8 cellular contexts compared by ENCODE assay signal in genomic region chr11:67429038-67429668, GRCh38. TPM values are rescaled to one million over a fixed set of nuclear protein-coding genes. Genes with fewer than 3 reads are reported as not detected.
DNase-seq lines count a peak whose midpoint lies in the region; ATAC-seq and TF ChIP-seq lines count a peak whose summit lies in the region.

No MANE protein-coding gene starts in this region.

- no peak for TF ChIP-seq POLR2A in sigmoid colon (IDR thresholded peaks at IDR 0.05)

- POLR2A ChIA-PET in T-cell (lab: Charles Lee), result interaction anchor here in 1 of 2 donors (0.6 kb wide), 3 partner anchors 10 to 195 kb away, joined by 3 to 4 read pairs (median 3); no protein-coding TSS in a partner anchor

- H3K4me1 ChIP-seq in sigmoid colon, result peaks cover 0 to 19% (median 18%) of the 10 kb centered on the region in 4 donors

- H3K4me1 Mint-ChIP-seq in T-cell, result peaks cover 53 to 67% (median 54%) of the 10 kb centered on the region in 3 donors

- no peak for ATAC-seq in T-cell (replicated peaks in 1 of 4)
- no peak for ATAC-seq in HG02759 (IDR thresholded peaks at IDR 0.05; ENCODE audit: unreplicated experiment)
- no peak for ATAC-seq in HG03196 (IDR thresholded peaks at IDR 0.05; ENCODE audit: unreplicated experiment)

- no peaks in the 10 kb centered on the region for H3K27me3 ChIP-seq in sigmoid colon

- peak overlapping the region; percentile 85 to 98 for H3K27ac Mint-ChIP-seq in T-cell

- CTCF ChIA-PET in T-cell (lab: Charles Lee), result interaction anchor here (0.6 to 2.7 kb wide), 5 partner anchors 8 to 1455 kb away, joined by 3 to 9 read pairs (median 7); partner anchors contain the start of genes PPP1CA (in 1 of the 2) and PTPRCAP (in 1 of the 2)

- no peak for TF ChIP-seq EP300 in sigmoid colon (IDR thresholded peaks at IDR 0.05)

- H3K36me3 Mint-ChIP-seq in T-cell, result peaks cover 9% of the 10 kb centered on the region

- peak overlapping the region; percentile 94 to 98 (median 97) for H3K4me3 Mint-ChIP-seq in T-cell

- no peaks in the 10 kb centered on the region for H3K9me3 ChIP-seq in sigmoid colon

- 29 to 47% methylated on average over 12 of the region's 12 CpGs for WGBS in sigmoid colon, 2 donors

- DNase-seq in T-cell (peak in 1 of 34 experiments; percentile 2), fibroblast of pulmonary artery (ENCODE audit: low read depth) (no peak), sigmoid colon (no peak), COR-L47 (lab: John Stamatoyannopoulos, UW) (no peak), islet precursor cell (no peak)

- no peaks in the 10 kb centered on the region for H3K9me3 Mint-ChIP-seq in T-cell

- intact Hi-C loops in sigmoid colon (cut with DNase I), result loop anchor here (5.0 kb wide), 1 partner anchor 78 kb away; the partner anchor contains the start of genes CDK2AP2 and PITPNM1

- H3K27ac ChIP-seq in sigmoid colon, result peak overlapping the region; percentile 87 to 92 (median 90)

- no peaks in the 10 kb centered on the region for H3K27me3 Mint-ChIP-seq in T-cell

- TF ChIP-seq CTCF in GM12875 (IDR thresholded peaks at IDR 0.05; ENCODE audit: borderline replicate concordance, insufficient read depth, low read depth, low read length) (no peak), fibroblast of pulmonary artery (IDR thresholded peaks at IDR 0.05; ENCODE audit: low read length, missing control alignments) (no peak), sigmoid colon (IDR thresholded peaks at IDR 0.05) (no peak)

- H3K4me3 ChIP-seq in GM12875 (ENCODE audit: low read depth, low read length) (peak overlapping the region; percentile 97), fibroblast of pulmonary artery (replicated peaks; ENCODE audit: low read depth, low read length) (peak overlapping the region; percentile 98), sigmoid colon (peak overlapping the region; percentile 66 to 91 (median 72))

- peaks cover 17 to 49% (median 28%) of the 10 kb centered on the region in 4 donors for H3K36me3 ChIP-seq in sigmoid colon

RNA-seq across cellular contexts. Expression of gene RPS6KB2, which starts 0.9 kb away (rescaled TPM):
- 10 to 100 TPM; 60.3 to 88.0 (median 81.9) TPM for total RNA-seq in T-cell
- 10 to 100 TPM; 27.1 to 70.2 (median 35.2) TPM for total RNA-seq in sigmoid colon
- 10 to 100 TPM; 55.9 to 67.9 (median 62.0) TPM for polyA plus RNA-seq in sigmoid colon

RNA-seq across cellular contexts. Expression of gene PTPRCAP, which starts 8.3 kb away (rescaled TPM):
- total RNA-seq in T-cell, result 100 to 1,000 TPM; 192 to 282 (median 256) TPM
- total RNA-seq in sigmoid colon, result 1 to 10 TPM in 3 of 4 donors, under 1 TPM in 1; 0.71 to 3.7 (median 2.1) TPM
- polyA plus RNA-seq in sigmoid colon, result 100 to 1,000 TPM in 1 of 3 donors, 1 to 10 TPM in 2; 2.4 to 129 (median 2.8) TPM

RNA-seq across cellular contexts. Expression of gene CARNS1, which starts 13.7 kb away (rescaled TPM):
- 10 to 100 TPM in 2 of 5 donors, 1 to 10 TPM in 3; 5.5 to 19.1 (median 9.8) TPM for total RNA-seq in T-cell
- total RNA-seq in sigmoid colon, result under 1 TPM; 0.16 to 0.68 (median 0.46) TPM
- under 1 TPM in 1 of 3 donors, not detected in 2; 0.83 TPM for polyA plus RNA-seq in sigmoid colon

RNA-seq across cellular contexts. Expression of gene CORO1B, which starts 14.1 kb away (rescaled TPM):
- total RNA-seq in T-cell (10 to 100 TPM; 23.0 to 39.4 (median 30.4) TPM), sigmoid colon (10 to 100 TPM; 42.9 to 52.9 (median 46.1) TPM)
- 100 to 1,000 TPM; 150 to 190 (median 166) TPM for polyA plus RNA-seq in sigmoid colon

RNA-seq across cellular contexts. Expression of gene GPR152, which starts 23.4 kb away (rescaled TPM):
- total RNA-seq in T-cell, result under 1 TPM in 1 of 5 donors, not detected in 4; 0.19 TPM
- total RNA-seq in sigmoid colon, result not detected
- polyA plus RNA-seq in sigmoid colon, result not detected

Comparison
In these comparisons a context has a peak if more than half of its experiments do, and no peak if none do; other contexts are left out.
1. RNA of gene PTPRCAP, which starts 8.3 kb away (total RNA-seq): 192 to 282 TPM in T-cell; 0.71 to 3.7 TPM in sigmoid colon; every median in the first group is over 10 times any median in the second.
2. Peak in every context shown above with its lines, with median percentiles within 50 percentile points of each other: H3K4me3 ChIP-seq.